In the genomic region with DNA sequence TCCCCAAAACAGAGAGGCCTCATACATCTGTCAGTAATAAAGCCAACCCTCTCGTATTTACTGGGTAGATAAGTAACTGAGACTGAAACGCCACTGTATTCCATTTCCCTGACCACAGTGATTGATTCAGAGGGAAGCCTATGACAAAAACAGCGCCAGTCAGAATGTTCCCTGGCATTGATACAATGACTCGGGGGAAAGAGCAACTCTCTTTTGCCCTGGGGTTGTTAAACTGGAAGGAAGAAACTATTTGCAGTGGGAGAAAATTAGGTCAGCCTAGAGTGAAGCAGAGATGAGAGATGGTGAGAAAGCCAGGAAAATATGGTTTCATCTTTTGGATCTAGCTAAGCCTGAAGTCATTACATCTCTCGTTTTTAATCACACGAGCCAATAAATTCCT, we compare ENCODE assay signal across 13 cellular contexts. TPM values are rescaled to one million over a fixed set of nuclear protein-coding genes. Genes with fewer than 3 reads are reported as not detected.
A peak's percentile ranks its signal among the peaks of the same experiment; 100 is the strongest.
DNase-seq lines count a peak whose midpoint lies in the region; ATAC-seq lines count a peak whose summit lies in the region.
"Had no signal": no experiment of that assay in that cellular context is flagged by ENCODE, and none has a peak within 500 bp of the region (broad histone marks: within the 10 kb centered on the region; RNA-seq: fewer than 3 reads in every experiment).

No MANE protein-coding gene starts in this region.

- H3K27me3 Mint-ChIP-seq in activated T-helper 17 cell treated with anti-CD3 and anti-CD28 coated beads, Interleukin-2, amount 50 U/mL, for 72 hours, result no peaks in the 10 kb centered on the region
- H3K27me3 Mint-ChIP-seq: activated CD4-positive, alpha-beta memory T cell treated with anti-CD3 and anti-CD28 coated beads for 36 hours had no signal

- ATAC-seq in activated T-helper 17 cell treated with anti-CD3 and anti-CD28 coated beads, Interleukin-2, amount 50 U/mL, for 72 hours (replicated peaks), result peak; percentile 48
- ATAC-seq in GM21717 (IDR thresholded peaks at IDR 0.05; ENCODE audit: unreplicated experiment) (no peak), GM19328 (IDR thresholded peaks at IDR 0.05; ENCODE audit: unreplicated experiment) (no peak), HG02852 (IDR thresholded peaks at IDR 0.05; ENCODE audit: unreplicated experiment) (no peak)
- ATAC-seq: naive thymus-derived CD8-positive, alpha-beta T cell had no signal

- no peaks in the 10 kb centered on the region for H3K36me3 Mint-ChIP-seq in activated T-helper 17 cell treated with anti-CD3 and anti-CD28 coated beads, Interleukin-2, amount 50 U/mL, for 72 hours (ENCODE audit: low read depth)
- H3K36me3 Mint-ChIP-seq: activated CD4-positive, alpha-beta memory T cell treated with anti-CD3 and anti-CD28 coated beads for 36 hours; naive thymus-derived CD8-positive, alpha-beta T cell had no signal

- H3K9me3 Mint-ChIP-seq in activated T-helper 17 cell treated with anti-CD3 and anti-CD28 coated beads, Interleukin-2, amount 50 U/mL, for 72 hours, result no peaks in the 10 kb centered on the region
- H3K9me3 Mint-ChIP-seq: activated CD4-positive, alpha-beta memory T cell treated with anti-CD3 and anti-CD28 coated beads for 36 hours; naive thymus-derived CD8-positive, alpha-beta T cell had no signal

- H3K4me1 Mint-ChIP-seq in activated T-helper 17 cell treated with anti-CD3 and anti-CD28 coated beads, Interleukin-2, amount 50 U/mL, for 72 hours, result no peaks in the 10 kb centered on the region
- H3K4me1 Mint-ChIP-seq: naive thymus-derived CD8-positive, alpha-beta T cell had no signal

- H3K27ac Mint-ChIP-seq in activated T-helper 17 cell treated with anti-CD3 and anti-CD28 coated beads, Interleukin-2, amount 50 U/mL, for 72 hours, result peak overlapping the region; percentile 12
- H3K27ac Mint-ChIP-seq: activated CD4-positive, alpha-beta memory T cell treated with anti-CD3 and anti-CD28 coated beads for 36 hours had no signal

- no peak overlapping the region for H3K4me3 Mint-ChIP-seq in activated T-helper 17 cell treated with anti-CD3 and anti-CD28 coated beads, Interleukin-2, amount 50 U/mL, for 72 hours
- H3K4me3 Mint-ChIP-seq: activated CD4-positive, alpha-beta memory T cell treated with anti-CD3 and anti-CD28 coated beads for 36 hours; naive thymus-derived CD8-positive, alpha-beta T cell had no signal

- DNase-seq in AG20443 (ENCODE audit: low spot score) (peak; percentile 70), globus pallidus (ENCODE audit: low spot score) (peak; percentile 5), renal cortical epithelial cell (ENCODE audit: low read depth) (peak; percentile 50), hepatic stellate cell (ENCODE audit: low spot score) (no peak)
- DNase-seq: activated CD4-positive, alpha-beta memory T cell treated with anti-CD3 and anti-CD28 coated beads for 36 hours; activated gamma-delta T cell; DMS153; naive thymus-derived CD8-positive, alpha-beta T cell; NCI-H446 had no signal

RNA-seq across cellular contexts. Expression of gene RBFOX2, which starts 48.6 kb away (rescaled TPM):
- total RNA-seq in activated T-helper 17 cell treated with anti-CD3 and anti-CD28 coated beads, Interleukin-2, amount 50 U/mL, for 72 hours, result 1 to 10 TPM; 4.0 to 4.3 TPM
- 72.8 and 125 TPM in 2 replicates for total RNA-seq in renal cortical epithelial cell

Comparison
In these comparisons a context has a peak if more than half of its experiments do, and no peak if none do; other contexts are left out.
1. RNA of gene RBFOX2, which starts 48.6 kb away (total RNA-seq): 72.8 to 125 TPM in renal cortical epithelial cell; 4.0 to 4.3 TPM in activated T-helper 17 cell treated with anti-CD3 and anti-CD28 coated beads, Interleukin-2, amount 50 U/mL, for 72 hours; every median in the first group is over 10 times any median in the second.